Comparison of ENCODE assay signal across 9 cellular contexts in genomic region chr13:48411281-48412099, GRCh38. TPM values are rescaled to one million over a fixed set of nuclear protein-coding genes. Genes with fewer than 3 reads are reported as not detected.
DNase-seq lines count a peak whose midpoint lies in the region; ATAC-seq and TF ChIP-seq lines count a peak whose summit lies in the region.
"Had no signal": no experiment of that assay in that cellular context is flagged by ENCODE, and none has a peak within 500 bp of the region (broad histone marks: within the 10 kb centered on the region; RNA-seq: fewer than 3 reads in every experiment).

No MANE protein-coding gene starts in this region.

- intact Hi-C loops in OCI-LY7 (cut with micrococcal nuclease; ENCODE audit: unreplicated experiment) = no loop called here

- TF ChIP-seq CTCF in GM12875 (IDR thresholded peaks at IDR 0.05; ENCODE audit: borderline replicate concordance, insufficient read depth, low read depth, low read length) = no peak
- TF ChIP-seq CTCF in fibroblast of villous mesenchyme (IDR thresholded peaks at IDR 0.05; ENCODE audit: insufficient read depth, low read depth, low read length) = no peak
- TF ChIP-seq CTCF in parathyroid adenoma (IDR thresholded peaks at IDR 0.05) = no peak
- TF ChIP-seq CTCF in OCI-LY7 (conservative IDR thresholded peaks at IDR 0.05; ENCODE audit: low read length) = no peak

- peak overlapping the region; percentile 99 for H3K4me3 Mint-ChIP-seq in activated CD4-positive, alpha-beta memory T cell treated with anti-CD3 and anti-CD28 coated beads, Interleukin-2, amount 10 ng/mL, durations not matched to agents 7 days and 5 days
- H3K4me3 Mint-ChIP-seq: memory B cell had no signal

- no TSS peak for BruUV-seq in OCI-LY7 (replicated peaks; lab: Mats Ljungman, UMichigan)

- peak; percentile 49 for DNase-seq in activated CD4-positive, alpha-beta memory T cell treated with anti-CD3 and anti-CD28 coated beads, Interleukin-2, amount 10 ng/mL, durations not matched to agents 7 days and 5 days
- DNase-seq in fibroblast of villous mesenchyme (ENCODE audit: low read depth) = peak; percentile 29
- no peak for DNase-seq in NCI-H69 (lab: John Stamatoyannopoulos, UW)
- DNase-seq in OCI-LY7 (ENCODE audit: low spot score) = no peak
- no peak for DNase-seq in stimulated activated CD4-positive, alpha-beta T cell treated with anti-CD3 and anti-CD28 coated beads, Interleukin-4, amount 100 ng/mL, for 1 hour

- POLR2A ChIA-PET in activated CD4-positive, alpha-beta memory T cell treated with anti-CD3 and anti-CD28 coated beads, Interleukin-2, amount 10 ng/mL, durations not matched to agents 7 days and 5 days (lab: Charles Lee) = interaction anchor here (0.9 to 3.9 kb wide), 9 partner anchors 9 to 179 kb away, joined by 3 to 55 read pairs (median 20); partner anchors contain the start of genes ITM2B and RCBTB2
- POLR2A ChIA-PET in OCI-LY7 (lab: Charles Lee) = no interaction called here

- no peaks in the 10 kb centered on the region for H3K36me3 ChIP-seq in parathyroid adenoma (ENCODE audit: control insufficient read depth, insufficient read depth, low read length)
- H3K36me3 ChIP-seq in OCI-LY7 (ENCODE audit: insufficient read depth, low read length) = peaks cover 58% of the 10 kb centered on the region

- H3K9me3 ChIP-seq in parathyroid adenoma (ENCODE audit: control insufficient read depth, low read length) (no peaks in the 10 kb centered on the region), OCI-LY7 (ENCODE audit: low read length) (no peaks in the 10 kb centered on the region; the same call in 1 of the 2 replicates)

- H3K79me2 ChIP-seq in parathyroid adenoma = no peaks in the 10 kb centered on the region
- H3K79me2 ChIP-seq in OCI-LY7 (ENCODE audit: insufficient read depth, low read depth, low read length) = no peaks in the 10 kb centered on the region

- no peaks in the 10 kb centered on the region for H3K4me1 ChIP-seq in parathyroid adenoma
- H3K4me1 ChIP-seq in OCI-LY7 (ENCODE audit: insufficient read depth, low read length, poor library complexity, severe bottlenecking) = no peaks in the 10 kb centered on the region

- H4K20me1 ChIP-seq in OCI-LY7 (ENCODE audit: insufficient read depth, low read length) = no peaks in the 10 kb centered on the region

- peak overlapping the region; percentile 80 for H3K27ac ChIP-seq in parathyroid adenoma
- no peak overlapping the region for H3K27ac ChIP-seq in OCI-LY7 (ENCODE audit: low read depth, low read length, poor library complexity, severe bottlenecking)

- H3K4me2 ChIP-seq in parathyroid adenoma (ENCODE audit: low read length) (no peak overlapping the region), OCI-LY7 (ENCODE audit: low read length) (no peak overlapping the region)

- H3K4me3 ChIP-seq in GM12875 (ENCODE audit: low read depth, low read length) (peak overlapping the region; percentile 47), fibroblast of villous mesenchyme (ENCODE audit: low read depth, low read length) (peak overlapping the region; percentile 68), parathyroid adenoma (ENCODE audit: low read depth, low read length) (peak overlapping the region; percentile 54), OCI-LY7 (ENCODE audit: low read depth, low read length, poor library complexity, severe bottlenecking) (no peak overlapping the region)

- peaks cover 51% of the 10 kb centered on the region for H3K4me1 Mint-ChIP-seq in activated CD4-positive, alpha-beta memory T cell treated with anti-CD3 and anti-CD28 coated beads, Interleukin-2, amount 10 ng/mL, durations not matched to agents 7 days and 5 days
- H3K4me1 Mint-ChIP-seq: memory B cell had no signal

- no peaks in the 10 kb centered on the region for H3K9me2 ChIP-seq in OCI-LY7 (ENCODE audit: insufficient read depth, low read length)

- H3K27me3 ChIP-seq in parathyroid adenoma (ENCODE audit: control insufficient read depth, insufficient read depth, low read length) = no peaks in the 10 kb centered on the region

- H3K27me3 Mint-ChIP-seq in activated CD4-positive, alpha-beta memory T cell treated with anti-CD3 and anti-CD28 coated beads, Interleukin-2, amount 10 ng/mL, durations not matched to agents 7 days and 5 days = no peaks in the 10 kb centered on the region
- H3K27me3 Mint-ChIP-seq: memory B cell had no signal

- peak overlapping the region; percentile 24 for H2AFZ ChIP-seq in parathyroid adenoma
- H2AFZ ChIP-seq in OCI-LY7 (ENCODE audit: low read length) = no peak overlapping the region

- H3K9me3 Mint-ChIP-seq in activated CD4-positive, alpha-beta memory T cell treated with anti-CD3 and anti-CD28 coated beads, Interleukin-2, amount 10 ng/mL, durations not matched to agents 7 days and 5 days = no peaks in the 10 kb centered on the region
- H3K9me3 Mint-ChIP-seq: memory B cell had no signal

- no peak for ATAC-seq in GM21447 (IDR thresholded peaks at IDR 0.05; ENCODE audit: unreplicated experiment)

- peaks cover 69% of the 10 kb centered on the region for H3K36me3 Mint-ChIP-seq in activated CD4-positive, alpha-beta memory T cell treated with anti-CD3 and anti-CD28 coated beads, Interleukin-2, amount 10 ng/mL, durations not matched to agents 7 days and 5 days (ENCODE audit: low read depth)

- H3K9ac ChIP-seq in parathyroid adenoma = no peak overlapping the region

- CTCF ChIA-PET in activated CD4-positive, alpha-beta memory T cell treated with anti-CD3 and anti-CD28 coated beads, Interleukin-2, amount 10 ng/mL, durations not matched to agents 7 days and 5 days (lab: Charles Lee) = interaction anchor here (1.0 to 2.2 kb wide), 3 partner anchors 78 to 168 kb away, joined by 3 to 10 read pairs (median 6); no protein-coding TSS in a partner anchor
- CTCF ChIA-PET in OCI-LY7 (lab: Charles Lee; ENCODE audit: unreplicated experiment) = no interaction called here

- peak overlapping the region; percentile 96 for H3K27ac Mint-ChIP-seq in activated CD4-positive, alpha-beta memory T cell treated with anti-CD3 and anti-CD28 coated beads, Interleukin-2, amount 10 ng/mL, durations not matched to agents 7 days and 5 days
- H3K27ac Mint-ChIP-seq: memory B cell had no signal

RNA-seq across cellular contexts. Expression of gene LPAR6, which starts 1.4 kb away (rescaled TPM):
- 100 to 1,000 TPM in 1 of 2 experiments, 10 to 100 TPM in 1; 96.8 to 100 TPM for total RNA-seq in activated CD4-positive, alpha-beta memory T cell treated with anti-CD3 and anti-CD28 coated beads, Interleukin-2, amount 10 ng/mL, durations not matched to agents 7 days and 5 days
- total RNA-seq in fibroblast of villous mesenchyme (10.3 and 16.4 TPM in 2 replicates), OCI-LY7 (2022) (not detected in 2 replicates)
- total RNA-seq in OCI-LY7 (2014; rRNA removed; shearing (Covaris generic)) = 0.10 TPM in 1 of 2 replicates, not detected in the other

Comparison
In these comparisons a context has a peak if more than half of its experiments do, and no peak if none do; other contexts are left out.
1. DNase-seq: peak in activated CD4-positive, alpha-beta memory T cell treated with anti-CD3 and anti-CD28 coated beads, Interleukin-2, amount 10 ng/mL, durations not matched to agents 7 days and 5 days (single experiment) and fibroblast of villous mesenchyme (single experiment); none in NCI-H69 (single experiment), OCI-LY7 (single experiment) and stimulated activated CD4-positive, alpha-beta T cell treated with anti-CD3 and anti-CD28 coated beads, Interleukin-4, amount 100 ng/mL, for 1 hour (single experiment).
2. RNA of gene LPAR6, which starts 1.4 kb away (total RNA-seq): 96.8 to 100 TPM in activated CD4-positive, alpha-beta memory T cell treated with anti-CD3 and anti-CD28 coated beads, Interleukin-2, amount 10 ng/mL, durations not matched to agents 7 days and 5 days and 10.3 to 16.4 TPM in fibroblast of villous mesenchyme; 0.10 TPM in OCI-LY7; every median in the first group is over 10 times any median in the second.